ENCODE assay signal across 15 cellular contexts in the genomic region with DNA sequence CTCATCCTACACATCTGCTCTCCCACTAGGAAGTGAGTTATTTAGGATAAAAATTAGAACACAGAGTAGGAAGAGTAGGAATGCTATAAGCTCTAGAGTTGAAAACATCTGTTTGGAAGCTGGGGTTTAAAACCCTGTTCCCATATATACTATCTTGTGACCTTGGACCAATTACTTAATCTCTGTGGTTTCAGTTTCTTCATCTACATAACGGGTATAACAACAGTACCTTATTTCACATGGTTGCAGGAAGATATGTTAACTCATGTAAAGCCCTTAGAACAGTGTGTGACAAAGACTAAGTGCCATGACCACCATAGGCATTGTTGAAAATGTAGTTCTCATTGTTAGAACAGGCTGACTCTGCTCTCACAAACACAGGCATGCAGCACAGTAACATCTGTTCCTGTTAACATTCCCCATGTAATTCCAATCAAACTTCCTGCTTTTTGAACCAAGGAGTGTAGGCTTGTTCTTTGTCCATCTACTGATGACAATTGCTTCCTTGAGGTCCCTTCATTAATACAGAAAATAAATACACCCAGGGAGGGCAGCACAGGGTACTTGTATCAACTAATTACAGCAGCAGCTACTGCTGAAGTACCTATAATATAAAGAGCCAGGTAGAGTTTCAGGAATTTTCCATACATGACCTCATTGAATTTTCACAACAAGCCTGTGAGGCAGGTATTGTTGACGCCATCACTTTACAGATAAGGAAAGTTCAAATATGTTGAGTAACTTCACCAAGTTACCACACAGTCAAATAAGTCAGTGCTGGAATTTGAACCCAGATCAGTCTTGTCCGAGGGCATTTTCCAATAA.
"Had no signal": no experiment of that assay in that cellular context is flagged by ENCODE, and none has a peak within 500 bp of the region (broad histone marks: within the 10 kb centered on the region; RNA-seq: fewer than 3 reads in every experiment).

No MANE protein-coding gene starts in this region.

- H3K4me1 Mint-ChIP-seq: activated CD4-positive, alpha-beta memory T cell treated with anti-CD3 and anti-CD28 coated beads, Interleukin-2, amount 10 ng/mL, durations not matched to agents 7 days and 5 days; activated CD4-positive, alpha-beta T cell treated with anti-CD3 and anti-CD28 coated beads for 36 hours; activated naive CD4-positive, alpha-beta T cell treated with anti-CD3 and anti-CD28 coated beads, Interleukin-2, amount 10 ng/mL, durations not matched to agents 7 days and 5 days; naive thymus-derived CD4-positive, alpha-beta T cell had no signal

- H3K27me3 Mint-ChIP-seq: activated CD4-positive, alpha-beta memory T cell treated with anti-CD3 and anti-CD28 coated beads, Interleukin-2, amount 10 ng/mL, durations not matched to agents 7 days and 5 days; activated CD4-positive, alpha-beta T cell treated with anti-CD3 and anti-CD28 coated beads for 36 hours; activated naive CD4-positive, alpha-beta T cell treated with anti-CD3 and anti-CD28 coated beads, Interleukin-2, amount 10 ng/mL, durations not matched to agents 7 days and 5 days; activated T-cell treated with anti-CD3 and anti-CD28 coated beads, Interleukin-2, amount 50 U/mL, for 24 hours; effector memory CD8-positive, alpha-beta T cell; naive thymus-derived CD4-positive, alpha-beta T cell had no signal

- H3K27ac Mint-ChIP-seq: activated CD4-positive, alpha-beta memory T cell treated with anti-CD3 and anti-CD28 coated beads, Interleukin-2, amount 10 ng/mL, durations not matched to agents 7 days and 5 days; activated CD4-positive, alpha-beta T cell treated with anti-CD3 and anti-CD28 coated beads for 36 hours; activated naive CD4-positive, alpha-beta T cell treated with anti-CD3 and anti-CD28 coated beads, Interleukin-2, amount 10 ng/mL, durations not matched to agents 7 days and 5 days; activated T-cell treated with anti-CD3 and anti-CD28 coated beads, Interleukin-2, amount 50 U/mL, for 24 hours; effector memory CD8-positive, alpha-beta T cell; naive thymus-derived CD4-positive, alpha-beta T cell had no signal

- H3K9me3 Mint-ChIP-seq: activated naive CD4-positive, alpha-beta T cell treated with anti-CD3 and anti-CD28 coated beads, Interleukin-2, amount 10 ng/mL, durations not matched to agents 7 days and 5 days had no signal

- H3K9me3 ChIP-seq: ascending aorta, mucosa of descending colon, tibial nerve had no signal

- H3K36me3 ChIP-seq: ascending aorta had no signal

- H3K4me3 ChIP-seq: ascending aorta, mucosa of descending colon, tibial nerve had no signal

- H3K9ac ChIP-seq: parathyroid adenoma had no signal

- H3K27ac ChIP-seq: ascending aorta, parathyroid adenoma, tibial nerve had no signal

- DNase-seq: activated CD4-positive, alpha-beta memory T cell treated with anti-CD3 and anti-CD28 coated beads, Interleukin-2, amount 10 ng/mL, durations not matched to agents 7 days and 5 days; activated CD4-positive, alpha-beta T cell treated with anti-CD3 and anti-CD28 coated beads for 36 hours; activated naive CD4-positive, alpha-beta T cell treated with anti-CD3 and anti-CD28 coated beads, Interleukin-2, amount 10 ng/mL, durations not matched to agents 7 days and 5 days; activated T-cell treated with anti-CD3 and anti-CD28 coated beads, Interleukin-2, amount 50 U/mL, for 24 hours; dermis blood vessel endothelial cell; effector memory CD8-positive, alpha-beta T cell; foreskin melanocyte; mammary epithelial cell; mucosa of descending colon; naive thymus-derived CD4-positive, alpha-beta T cell; stimulated activated naive CD4-positive, alpha-beta T cell; substantia nigra had no signal

- H3K36me3 Mint-ChIP-seq: activated naive CD4-positive, alpha-beta T cell treated with anti-CD3 and anti-CD28 coated beads, Interleukin-2, amount 10 ng/mL, durations not matched to agents 7 days and 5 days; naive thymus-derived CD4-positive, alpha-beta T cell had no signal

- H3K79me2 ChIP-seq: parathyroid adenoma had no signal

- H2AFZ ChIP-seq: parathyroid adenoma had no signal

- H3K27me3 ChIP-seq: ascending aorta, tibial nerve had no signal

- H3K4me3 Mint-ChIP-seq: activated CD4-positive, alpha-beta memory T cell treated with anti-CD3 and anti-CD28 coated beads, Interleukin-2, amount 10 ng/mL, durations not matched to agents 7 days and 5 days; activated CD4-positive, alpha-beta T cell treated with anti-CD3 and anti-CD28 coated beads for 36 hours; activated naive CD4-positive, alpha-beta T cell treated with anti-CD3 and anti-CD28 coated beads, Interleukin-2, amount 10 ng/mL, durations not matched to agents 7 days and 5 days; activated T-cell treated with anti-CD3 and anti-CD28 coated beads, Interleukin-2, amount 50 U/mL, for 24 hours; effector memory CD8-positive, alpha-beta T cell; naive thymus-derived CD4-positive, alpha-beta T cell had no signal

- H3K4me1 ChIP-seq: ascending aorta, parathyroid adenoma, tibial nerve had no signal

- ATAC-seq: activated CD4-positive, alpha-beta T cell treated with anti-CD3 and anti-CD28 coated beads for 36 hours; effector memory CD8-positive, alpha-beta T cell; mucosa of descending colon; naive thymus-derived CD4-positive, alpha-beta T cell had no signal
